8 cellular contexts compared by ENCODE assay signal in genomic region chr22:41822289-41823057, GRCh38. TPM values are rescaled to one million over a fixed set of nuclear protein-coding genes. Genes with fewer than 3 reads are reported as not detected.
DNase-seq lines count a peak whose midpoint lies in the region; ATAC-seq and TF ChIP-seq lines count a peak whose summit lies in the region.

No MANE protein-coding gene starts in this region.

- WGBS in lung, 2 donors: 86 to 94% methylated on average over 3 of the region's 3 CpGs

- H3K9me3 ChIP-seq in lung (ENCODE audit: control insufficient read depth in 2 of 2, insufficient read depth in 1 of 2, low read length in 1 of 2) (no peaks in the 10 kb centered on the region), uterus (no peaks in the 10 kb centered on the region)

- H3K4me1 ChIP-seq in lung (ENCODE audit: control insufficient read depth in 2 of 2, insufficient read depth in 2 of 2, low read length in 2 of 2): peaks cover 3 to 16% of the 10 kb centered on the region in 2 donors
- H3K4me1 ChIP-seq in uterus: no peaks in the 10 kb centered on the region

- H3K4me3 ChIP-seq in cardiac fibroblast (replicated peaks in 1 of 2; ENCODE audit: low read depth in 2 of 2, low read length in 2 of 2) (no peak overlapping the region), lung (no peak overlapping the region), uterus (no peak overlapping the region)

- peaks cover 0 to 5% of the 10 kb centered on the region in 2 donors for H3K36me3 ChIP-seq in lung (ENCODE audit: control insufficient read depth in 2 of 2, insufficient read depth in 2 of 2, low read length in 2 of 2)
- H3K36me3 ChIP-seq in uterus: no peaks in the 10 kb centered on the region

- intact Hi-C loops in uterus (cut with DNase I; ENCODE audit: low total_unique reads): loop anchor here (10.0 kb wide), 1 partner anchor 122 kb away; the partner anchor contains the start of gene CENPM

- DNase-seq in NK-92 treated with Interleukin-12 subunit alpha and Interleukin-12 subunit beta, amount 100 ng/mL, for 24 hours (lab: John Stamatoyannopoulos, UW): peak; percentile 30
- DNase-seq in NK-92 (lab: John Stamatoyannopoulos, UW; ENCODE audit: unreplicated experiment): no peak
- peak; percentile 6 for DNase-seq in T follicular helper cell (ENCODE audit: low read depth)
- peak; percentile 68 to 81 for DNase-seq in cardiac fibroblast (ENCODE audit: low read depth in 2 of 2)
- DNase-seq in lung (ENCODE audit: low spot score): no peak
- DNase-seq in uterus: no peak

- TF ChIP-seq CTCF in LNCAP (IDR thresholded peaks at IDR 0.05): peak; percentile 75
- peak; percentile 37 for TF ChIP-seq CTCF in cardiac fibroblast (IDR thresholded peaks at IDR 0.05; ENCODE audit: low read depth, low read length)
- TF ChIP-seq CTCF in lung (IDR thresholded peaks at IDR 0.05; ENCODE audit: control extremely low read depth, extremely low read depth): peak; percentile 49
- TF ChIP-seq CTCF in uterus (IDR thresholded peaks at IDR 0.05): peak; percentile 27 to 57 (median 46)

- H3K27me3 ChIP-seq in lung (ENCODE audit: control insufficient read depth, insufficient read depth) (no peaks in the 10 kb centered on the region), uterus (no peaks in the 10 kb centered on the region)

- no peak overlapping the region for H3K27ac ChIP-seq in lung (ENCODE audit: low read depth in 1 of 2, low read length in 1 of 2)
- no peak overlapping the region for H3K27ac ChIP-seq in uterus

- no peak for TF ChIP-seq POLR2A in uterus (IDR thresholded peaks at IDR 0.05)

- ATAC-seq in lung (ENCODE audit: insufficient read depth, low FRiP score) (peak; percentile 43), GM21447 (IDR thresholded peaks at IDR 0.05; ENCODE audit: unreplicated experiment) (no peak)

RNA-seq across cellular contexts. Expression of gene SREBF2, which starts 10.4 kb away (rescaled TPM):
- total RNA-seq in lung (100 to 1,000 TPM in 1 of 2 donors, 10 to 100 TPM in 1; 68.1 to 155 TPM), uterus (10 to 100 TPM; 10.2 to 61.0 (median 29.0) TPM)
- 10 to 100 TPM; 70.6 to 81.2 TPM for polyA plus RNA-seq in lung

RNA-seq across cellular contexts. Expression of gene CCDC134, which starts 22.0 kb away (rescaled TPM):
- 10 to 100 TPM in 1 of 2 donors, 1 to 10 TPM in 1; 9.9 to 10.6 TPM for total RNA-seq in lung
- polyA plus RNA-seq in lung: 1 to 10 TPM; 2.5 to 4.2 TPM
- total RNA-seq in uterus: 10 to 100 TPM in 2 of 4 donors, 1 to 10 TPM in 2; 4.1 to 24.3 (median 11.0) TPM

Comparison
In these comparisons a context has a peak if more than half of its experiments do, and no peak if none do; other contexts are left out.
1. DNase-seq: peak in NK-92 treated with Interleukin-12 subunit alpha and Interleukin-12 subunit beta, amount 100 ng/mL, for 24 hours (single experiment), T follicular helper cell (single experiment) and cardiac fibroblast (2 of 2); none in NK-92 (single experiment), lung (single experiment) and uterus (0 of 2).
2. Peak in every context shown above with its lines, with median percentiles within 50 percentile points of each other: CTCF ChIP-seq.